In the genomic region with DNA sequence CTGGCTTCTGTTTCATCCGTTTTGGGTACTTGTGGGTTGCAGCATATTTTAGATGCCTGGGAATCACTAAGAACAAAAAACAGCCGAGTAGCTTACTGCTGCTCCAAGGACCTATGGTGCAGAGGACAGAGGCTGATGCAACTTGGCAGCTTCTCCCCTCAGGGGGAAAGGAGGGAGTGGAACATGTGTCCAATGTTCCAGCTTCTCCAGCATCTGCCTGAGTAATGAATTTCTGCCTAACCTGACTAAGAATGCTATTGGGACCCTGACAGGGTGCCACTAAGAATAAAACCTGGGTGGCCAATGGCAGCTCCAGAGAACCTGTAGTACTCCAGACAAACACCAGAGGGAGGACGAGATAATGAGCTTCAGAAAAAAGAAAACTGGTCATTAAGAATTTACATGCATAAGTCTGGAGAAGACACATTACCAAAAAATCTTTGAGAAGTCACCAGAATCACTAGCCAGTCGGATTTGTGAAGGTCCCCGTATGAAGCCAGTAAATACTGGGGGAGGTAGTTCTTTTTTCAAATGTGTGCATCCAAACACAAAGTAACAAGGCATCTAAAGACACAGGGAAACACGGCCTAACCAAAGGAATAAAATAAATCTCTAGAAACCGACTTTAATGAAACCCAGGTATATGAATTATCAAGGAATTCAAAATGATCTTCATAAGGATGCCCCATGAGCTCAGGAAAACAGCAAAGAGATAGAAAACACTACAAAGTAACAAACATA, we compare ENCODE assay signal across 1 cellular context.
TF ChIP-seq lines count a peak whose summit lies in the region.

No MANE protein-coding gene starts in this region.

TF ChIP-seq in GM23338, 12 proteins besides CTCF, POLR2A, EP300 and RAD21 (continued from another document):
- TF ChIP-seq ZNF462 (CRISPR knock-in tag; IDR thresholded peaks at IDR 0.05) = no peak
- no peak for TF ChIP-seq ZNF331 (CRISPR knock-in tag; IDR thresholded peaks at IDR 0.05; ENCODE audit: low read depth)
- TF ChIP-seq EZH2phosphoT487 (IDR thresholded peaks at IDR 0.05; ENCODE audit: unreplicated experiment) = no peak
- no peak for TF ChIP-seq REST (IDR thresholded peaks at IDR 0.05; ENCODE audit: unreplicated experiment)
- TF ChIP-seq CREB1 (CRISPR knock-in tag; IDR thresholded peaks at IDR 0.05; ENCODE audit: low read depth) = no peak
- no peak for TF ChIP-seq JUNB (IDR thresholded peaks at IDR 0.05; ENCODE audit: unreplicated experiment)
- TF ChIP-seq STAT1 (IDR thresholded peaks at IDR 0.05; ENCODE audit: unreplicated experiment) = no peak
- TF ChIP-seq, protein P1, sequence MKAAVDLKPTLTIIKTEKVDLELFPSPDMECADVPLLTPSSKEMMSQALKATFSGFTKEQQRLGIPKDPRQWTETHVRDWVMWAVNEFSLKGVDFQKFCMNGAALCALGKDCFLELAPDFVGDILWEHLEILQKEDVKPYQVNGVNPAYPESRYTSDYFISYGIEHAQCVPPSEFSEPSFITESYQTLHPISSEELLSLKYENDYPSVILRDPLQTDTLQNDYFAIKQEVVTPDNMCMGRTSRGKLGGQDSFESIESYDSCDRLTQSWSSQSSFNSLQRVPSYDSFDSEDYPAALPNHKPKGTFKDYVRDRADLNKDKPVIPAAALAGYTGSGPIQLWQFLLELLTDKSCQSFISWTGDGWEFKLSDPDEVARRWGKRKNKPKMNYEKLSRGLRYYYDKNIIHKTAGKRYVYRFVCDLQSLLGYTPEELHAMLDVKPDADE (IDR thresholded peaks at IDR 0.05) = no peak
